Comparison of ENCODE assay signal across 8 cellular contexts in the genomic region with DNA sequence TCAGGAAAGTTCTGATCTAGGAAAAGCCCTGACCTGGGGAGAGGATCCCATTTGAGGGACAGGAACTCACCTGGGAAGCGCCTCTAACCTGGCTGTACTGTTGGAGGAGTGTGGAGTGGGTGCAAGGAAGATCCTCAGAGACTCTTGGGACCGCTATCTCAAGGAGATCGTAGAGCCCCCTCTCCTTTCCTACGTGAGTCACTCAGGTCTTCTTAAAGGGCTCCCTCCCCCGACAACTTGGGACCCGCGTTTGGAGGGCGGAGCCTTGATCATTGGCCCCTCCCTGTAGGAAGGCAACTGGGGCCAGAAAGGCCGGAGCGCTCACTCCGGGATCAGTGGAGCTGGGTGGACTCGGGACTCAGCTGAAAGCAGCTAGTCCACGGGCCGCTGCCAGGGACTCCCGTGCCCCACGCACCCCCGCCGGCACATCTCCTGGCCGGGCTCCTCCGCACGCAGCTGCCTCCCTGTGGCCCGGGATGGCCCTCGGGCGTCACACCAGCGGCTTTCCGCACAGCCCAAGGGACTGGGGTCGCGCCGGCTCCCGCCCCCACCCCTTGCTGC. TPM values are rescaled to one million over a fixed set of nuclear protein-coding genes. Genes with fewer than 3 reads are reported as not detected.
DNase-seq lines count a peak whose midpoint lies in the region; ATAC-seq and TF ChIP-seq lines count a peak whose summit lies in the region.

No MANE protein-coding gene starts in this region.

- H2AFZ ChIP-seq in smooth muscle cell (ENCODE audit: low read depth): peak overlapping the region; percentile 58

- 2% methylated on average over 20 of the region's 30 CpGs for WGBS in smooth muscle cell (ENCODE audit: low lambda C conversion rate)

- H3K36me3 ChIP-seq in brain microvascular endothelial cell (replicated peaks) (peaks cover 14% of the 10 kb centered on the region), smooth muscle cell (ENCODE audit: low read depth) (no peaks in the 10 kb centered on the region)

- H3K27me3 ChIP-seq in brain microvascular endothelial cell (replicated peaks): no peaks in the 10 kb centered on the region
- no peaks in the 10 kb centered on the region for H3K27me3 ChIP-seq in smooth muscle cell (ENCODE audit: low read depth)

- in situ Hi-C loops in brain microvascular endothelial cell (cut with HindIII; ENCODE audit: low pct_ligation_motif_present, low sequenced_read_pairs): no loop called here

- peaks cover 6% of the 10 kb centered on the region for H3K79me2 ChIP-seq in smooth muscle cell (ENCODE audit: low read depth)

- no peak for TF ChIP-seq CTCF in brain microvascular endothelial cell (IDR thresholded peaks at IDR 0.05; ENCODE audit: low read depth, low read length, missing control alignments)
- TF ChIP-seq CTCF in smooth muscle cell (IDR thresholded peaks at IDR 0.05; ENCODE audit: borderline replicate concordance, insufficient read depth, poor library complexity, severe bottlenecking): no peak

- H4K20me1 ChIP-seq in smooth muscle cell (ENCODE audit: low read depth): peaks cover 24% of the 10 kb centered on the region

- peak overlapping the region; percentile 65 for H3K9ac ChIP-seq in smooth muscle cell (ENCODE audit: low read depth)

- peak; percentile 84 for DNase-seq in AG08396 (ENCODE audit: low spot score)
- DNase-seq in HT1080 (ENCODE audit: low read depth): peak; percentile 68
- peak; percentile 23 for DNase-seq in T-helper 22 cell (ENCODE audit: low read depth)
- peak; percentile 29 for DNase-seq in brain microvascular endothelial cell
- peak; percentile 87 for DNase-seq in iPS-NIHi11 (ENCODE audit: low spot score)
- DNase-seq in smooth muscle cell (lab: John Stamatoyannopoulos, UW; ENCODE audit: unreplicated experiment): peak; percentile 45
- no peak for DNase-seq in NCI-H187 treated with DMSO at 0.1 percent for 48 hours (lab: John Stamatoyannopoulos, UW)

- H3K9me3 ChIP-seq in smooth muscle cell (replicated peaks; ENCODE audit: low read depth): no peaks in the 10 kb centered on the region

- peaks cover 8% of the 10 kb centered on the region for H3K4me1 ChIP-seq in smooth muscle cell (ENCODE audit: low read depth)

- peak overlapping the region; percentile 90 for H3K4me3 ChIP-seq in brain microvascular endothelial cell (ENCODE audit: low read depth, low read length)
- peak overlapping the region; percentile 81 for H3K4me3 ChIP-seq in smooth muscle cell

- peak; percentile 31 for ATAC-seq in GM19035 (IDR thresholded peaks at IDR 0.05; ENCODE audit: unreplicated experiment)

- H3K27ac ChIP-seq in brain microvascular endothelial cell (no peak overlapping the region), smooth muscle cell (ENCODE audit: low read depth) (no peak overlapping the region)

- no peaks in the 10 kb centered on the region for H3F3A ChIP-seq in smooth muscle cell (ENCODE audit: low read depth)

- peak overlapping the region; percentile 94 for H3K4me2 ChIP-seq in smooth muscle cell

RNA-seq across cellular contexts. Expression of a gene that starts 0.5 kb away (rescaled TPM):
- 21.9 and 23.6 TPM in 2 replicates for total RNA-seq in HT1080 (2014; rRNA removed; shearing (Covaris generic))
- polyA plus RNA-seq in HT1080 (2015; cell fraction: cytosol; rRNA removed): 8.8 and 9.8 TPM in 2 replicates
- 144 and 153 TPM in 2 replicates for polyA plus RNA-seq in HT1080 (2015; cell fraction: nucleus; rRNA removed)
- 28.4 and 29.4 TPM in 2 replicates for total RNA-seq in smooth muscle cell
- polyA plus RNA-seq in smooth muscle cell: 34.8 and 42.4 TPM in 2 replicates

RNA-seq across cellular contexts. Expression of a gene that starts 13.2 kb away (rescaled TPM):
- not detected in 2 replicates for total RNA-seq in HT1080 (2014; rRNA removed; shearing (Covaris generic))
- not detected in 2 replicates for polyA plus RNA-seq in HT1080 (2015; cell fraction: cytosol; rRNA removed)
- polyA plus RNA-seq in HT1080 (2015; cell fraction: nucleus; rRNA removed): not detected in 2 replicates
- total RNA-seq in smooth muscle cell: not detected in 2 replicates
- polyA plus RNA-seq in smooth muscle cell: 0.25 and 0.47 TPM in 2 replicates

RNA-seq across cellular contexts. Expression of a gene that starts 25.3 kb away (rescaled TPM):
- total RNA-seq in HT1080 (2014; rRNA removed; shearing (Covaris generic)): 359 and 364 TPM in 2 replicates
- polyA plus RNA-seq in HT1080 (2015; cell fraction: cytosol; rRNA removed): 240 and 248 TPM in 2 replicates
- 229 and 282 TPM in 2 replicates for polyA plus RNA-seq in HT1080 (2015; cell fraction: nucleus; rRNA removed)
- total RNA-seq in smooth muscle cell: 206 and 250 TPM in 2 replicates
- 425 and 428 TPM in 2 replicates for polyA plus RNA-seq in smooth muscle cell

RNA-seq across cellular contexts. Expression of a gene that starts 27.9 kb away (rescaled TPM):
- 3.5 and 3.8 TPM in 2 replicates for total RNA-seq in HT1080 (2014; rRNA removed; shearing (Covaris generic))
- polyA plus RNA-seq in HT1080 (2015; cell fraction: cytosol; rRNA removed): 2.6 and 2.9 TPM in 2 replicates
- 19.1 and 23.8 TPM in 2 replicates for polyA plus RNA-seq in HT1080 (2015; cell fraction: nucleus; rRNA removed)
- 2.5 and 3.1 TPM in 2 replicates for total RNA-seq in smooth muscle cell
- 1.5 and 2.4 TPM in 2 replicates for polyA plus RNA-seq in smooth muscle cell

RNA-seq across cellular contexts. Expression of a gene that starts 39.6 kb away (rescaled TPM):
- 3.1 and 4.2 TPM in 2 replicates for total RNA-seq in HT1080 (2014; rRNA removed; shearing (Covaris generic))
- 1.7 and 1.8 TPM in 2 replicates for polyA plus RNA-seq in HT1080 (2015; cell fraction: cytosol; rRNA removed)
- 31.2 and 41.6 TPM in 2 replicates for polyA plus RNA-seq in HT1080 (2015; cell fraction: nucleus; rRNA removed)
- total RNA-seq in smooth muscle cell: 45.9 and 57.3 TPM in 2 replicates
- polyA plus RNA-seq in smooth muscle cell: 80.7 and 173 TPM in 2 replicates
